8 cellular contexts compared by ENCODE assay signal in the genomic region with DNA sequence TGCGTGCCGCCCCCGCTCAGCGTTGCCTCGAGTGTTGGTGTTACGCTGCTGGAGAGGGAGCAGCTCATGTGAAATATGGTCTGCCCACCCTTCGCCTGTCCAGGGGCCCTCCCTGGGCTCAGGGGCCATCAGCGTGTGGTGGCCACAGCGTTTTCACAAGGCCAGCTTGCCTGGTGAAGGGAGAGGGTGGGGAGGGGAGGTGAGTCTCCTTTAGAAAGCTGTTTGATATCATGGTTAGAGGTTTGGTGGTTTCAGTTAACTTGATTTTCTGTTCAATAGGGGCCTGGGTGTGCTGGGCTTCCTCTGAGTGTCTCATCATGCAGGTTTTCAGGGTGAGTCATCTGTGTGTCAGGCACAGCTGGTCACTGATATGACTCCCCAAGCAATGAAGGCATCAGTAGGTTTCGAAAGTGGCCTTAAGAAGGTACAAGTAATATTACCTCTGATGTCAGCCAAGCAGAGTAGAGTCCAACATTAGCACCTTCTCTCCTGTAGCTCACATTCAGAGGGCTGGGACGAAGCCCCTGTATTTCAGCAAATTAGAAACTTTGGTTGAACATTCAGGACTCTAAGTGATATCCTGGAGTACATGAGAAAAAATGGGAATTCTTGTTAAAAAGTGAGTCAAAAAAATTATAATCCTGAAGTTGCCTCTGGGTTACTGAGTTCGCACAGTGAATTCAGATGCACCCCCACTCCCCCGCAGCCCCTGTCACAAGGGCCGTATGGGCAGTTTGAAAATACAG.
DNase-seq lines count a peak whose midpoint lies in the region; FAIRE-seq and TF ChIP-seq lines count a peak whose summit lies in the region.

No MANE protein-coding gene starts in this region.

- peak; percentile 38 for FAIRE-seq in GM12892 (lab: Jason Lieb, UNC)

- H3K4me2 ChIP-seq in mesenchymal stem cell (ENCODE audit: low read length, poor library complexity, severe bottlenecking): peak overlapping the region; percentile 14

- no peaks in the 10 kb centered on the region for H3K27me3 ChIP-seq in mesenchymal stem cell (ENCODE audit: control insufficient read depth in 1 of 2, insufficient read depth in 1 of 2, low read length in 2 of 2)
- H3K27me3 ChIP-seq in uterus: no peaks in the 10 kb centered on the region

- H3K4me3 ChIP-seq in astrocyte of the spinal cord (ENCODE audit: low read depth, low read length): no peak overlapping the region
- peak overlapping the region in 1 of 2 experiments; percentile 52 for H3K4me3 ChIP-seq in mesenchymal stem cell (ENCODE audit: insufficient read depth in 1 of 2, low read depth in 1 of 2, low read length in 2 of 2)
- H3K4me3 ChIP-seq in uterus: no peak overlapping the region

- H2AK5ac ChIP-seq in mesenchymal stem cell (ENCODE audit: low read length, severe bottlenecking): peak overlapping the region; percentile 94

- H3K14ac ChIP-seq in mesenchymal stem cell (ENCODE audit: low read length in 2 of 2): peak overlapping the region in 1 of 2 experiments; percentile 93

- no peaks in the 10 kb centered on the region for H3K9me3 ChIP-seq in mesenchymal stem cell (ENCODE audit: control insufficient read depth, low read length)
- no peaks in the 10 kb centered on the region for H3K9me3 ChIP-seq in uterus

- TF ChIP-seq POLR2A in GM12892 (IDR thresholded peaks at IDR 0.05; ENCODE audit: low read depth, low read length): no peak
- no peak for TF ChIP-seq POLR2A in uterus (IDR thresholded peaks at IDR 0.05)

- H2AFZ ChIP-seq in mesenchymal stem cell (ENCODE audit: low read depth, low read length): no peak overlapping the region

- peak overlapping the region; percentile 62 for H4K8ac ChIP-seq in mesenchymal stem cell (ENCODE audit: low read length)

- 40% methylated on average over 14 of the region's 14 CpGs for WGBS in mesenchymal stem cell

- peak overlapping the region; percentile 4 to 93 for H3K18ac ChIP-seq in mesenchymal stem cell (ENCODE audit: low read depth in 1 of 2, low read length in 2 of 2)

- H3K36me3 ChIP-seq in mesenchymal stem cell (ENCODE audit: control insufficient read depth in 1 of 2, insufficient read depth in 2 of 2, low read depth in 1 of 2, low read length in 2 of 2) (peaks cover 0 to 12% of the 10 kb centered on the region in 2 experiments), uterus (no peaks in the 10 kb centered on the region)

- H2BK5ac ChIP-seq in mesenchymal stem cell (ENCODE audit: low read depth, low read length, poor library complexity, severe bottlenecking): peak overlapping the region; percentile 20

- DNase-seq in GM12892 (ENCODE audit: insufficient read length) (no peak), KBM-7 (peak; percentile 22), astrocyte of the spinal cord (ENCODE audit: low read depth, low spot score) (peak; percentile 91), mesenchymal stem cell (peak; percentile 98), midbrain (lab: John Stamatoyannopoulos, UW) (no peak), NCI-H510A (lab: John Stamatoyannopoulos, UW) (no peak), uterus (no peak), DMS79 treated with DMSO at 0.1 percent for 48 hours (lab: John Stamatoyannopoulos, UW) (no peak)

- TF ChIP-seq CTCF in astrocyte of the spinal cord (IDR thresholded peaks at IDR 0.05; ENCODE audit: low read depth, low read length) (no peak), uterus (IDR thresholded peaks at IDR 0.05) (no peak)

- no peak overlapping the region for H2BK120ac ChIP-seq in mesenchymal stem cell (ENCODE audit: low read depth, low read length)

- H4K91ac ChIP-seq in mesenchymal stem cell (ENCODE audit: low read length): peak overlapping the region; percentile 3

- no peak overlapping the region for H3K23ac ChIP-seq in mesenchymal stem cell (ENCODE audit: low read length in 2 of 2)

- H3K27ac ChIP-seq in mesenchymal stem cell (ENCODE audit: low read length, poor library complexity, severe bottlenecking): peak overlapping the region; percentile 92
- no peak overlapping the region for H3K27ac ChIP-seq in uterus

- H2BK12ac ChIP-seq in mesenchymal stem cell (ENCODE audit: low read length in 2 of 2): peak overlapping the region in 1 of 2 experiments; percentile 81

- peak overlapping the region; percentile 64 for H3K9ac ChIP-seq in mesenchymal stem cell (ENCODE audit: low read length)

- H3K79me1 ChIP-seq in mesenchymal stem cell (replicated peaks; ENCODE audit: low read length, poor library complexity, severe bottlenecking): peaks cover 11% of the 10 kb centered on the region

- intact Hi-C loops in uterus (cut with DNase I; ENCODE audit: low total_unique reads): no loop called here

- in situ Hi-C loops in KBM-7 (cut with MboI; ENCODE audit: low pct_unique_long_range_greater_than_20kb, low sequenced_read_pairs): no loop called here
- in situ Hi-C loops in astrocyte of the spinal cord (cut with HindIII; ENCODE audit: low sequenced_read_pairs): no loop called here

- H3K4me1 ChIP-seq in mesenchymal stem cell (ENCODE audit: control insufficient read depth, insufficient read depth, low read depth, low read length) (peaks cover 38% of the 10 kb centered on the region), uterus (no peaks in the 10 kb centered on the region)

- H3K4ac ChIP-seq in mesenchymal stem cell (ENCODE audit: low read depth in 1 of 2, low read length in 2 of 2): peak overlapping the region in 1 of 2 experiments; percentile 83

- no peak overlapping the region for H2BK15ac ChIP-seq in mesenchymal stem cell (ENCODE audit: low read depth, poor library complexity, severe bottlenecking)

Comparison
In these comparisons a context has a peak if more than half of its experiments do, and no peak if none do; other contexts are left out.
1. DNase-seq: peak in KBM-7 (single experiment), astrocyte of the spinal cord (single experiment) and mesenchymal stem cell (single experiment); none in GM12892 (single experiment), midbrain (single experiment), NCI-H510A (single experiment), uterus (0 of 2) and DMS79 treated with DMSO at 0.1 percent for 48 hours (single experiment).